Comparison of ENCODE assay signal across 8 cellular contexts in the genomic region with DNA sequence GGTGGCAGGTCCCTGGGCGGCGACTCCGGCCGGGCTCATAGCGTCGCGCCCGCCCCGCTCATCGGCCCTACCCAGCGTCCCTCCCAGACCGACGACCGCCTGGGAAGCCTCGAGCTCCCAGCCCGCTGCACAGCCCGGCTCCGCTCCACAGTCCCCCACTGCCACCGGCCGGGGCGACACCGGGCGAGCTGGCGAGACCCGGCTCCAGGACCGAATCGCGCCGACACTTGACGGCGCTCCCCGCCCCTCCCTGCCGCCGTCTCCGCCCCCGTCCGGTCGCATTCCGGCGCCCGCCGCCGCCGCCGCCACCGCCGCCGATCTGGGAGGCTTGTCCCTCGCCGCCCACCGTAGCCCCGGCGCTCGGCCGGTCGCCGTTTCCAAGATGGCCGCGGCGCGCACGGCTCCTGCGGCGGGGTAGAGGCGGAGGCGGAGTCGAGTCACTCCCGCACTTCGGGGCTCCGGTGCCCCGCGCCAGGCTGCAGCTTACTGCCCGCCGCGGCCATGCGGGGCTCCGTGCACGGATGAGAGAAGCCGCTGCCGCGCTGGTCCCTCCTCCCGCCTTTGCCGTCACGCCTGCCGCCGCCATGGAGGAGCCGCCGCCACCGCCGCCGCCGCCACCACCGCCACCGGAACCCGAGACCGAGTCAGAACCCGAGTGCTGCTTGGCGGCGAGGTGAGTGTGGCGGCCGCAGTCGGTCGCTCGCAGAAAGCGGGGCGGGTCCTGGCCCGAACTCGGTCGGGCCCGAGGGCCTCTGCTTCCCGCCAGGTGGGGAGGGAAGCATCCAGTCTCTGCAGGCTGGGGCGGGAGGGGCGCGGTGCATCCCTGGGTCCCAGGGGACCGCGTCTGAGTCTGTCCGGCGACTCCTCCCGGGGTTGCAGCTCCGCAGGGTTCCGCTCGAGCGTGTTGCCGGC. TPM values are rescaled to one million over a fixed set of nuclear protein-coding genes. Genes with fewer than 3 reads are reported as not detected.
DNase-seq lines count a peak whose midpoint lies in the region; ATAC-seq and TF ChIP-seq lines count a peak whose summit lies in the region.

A gene with protein sequence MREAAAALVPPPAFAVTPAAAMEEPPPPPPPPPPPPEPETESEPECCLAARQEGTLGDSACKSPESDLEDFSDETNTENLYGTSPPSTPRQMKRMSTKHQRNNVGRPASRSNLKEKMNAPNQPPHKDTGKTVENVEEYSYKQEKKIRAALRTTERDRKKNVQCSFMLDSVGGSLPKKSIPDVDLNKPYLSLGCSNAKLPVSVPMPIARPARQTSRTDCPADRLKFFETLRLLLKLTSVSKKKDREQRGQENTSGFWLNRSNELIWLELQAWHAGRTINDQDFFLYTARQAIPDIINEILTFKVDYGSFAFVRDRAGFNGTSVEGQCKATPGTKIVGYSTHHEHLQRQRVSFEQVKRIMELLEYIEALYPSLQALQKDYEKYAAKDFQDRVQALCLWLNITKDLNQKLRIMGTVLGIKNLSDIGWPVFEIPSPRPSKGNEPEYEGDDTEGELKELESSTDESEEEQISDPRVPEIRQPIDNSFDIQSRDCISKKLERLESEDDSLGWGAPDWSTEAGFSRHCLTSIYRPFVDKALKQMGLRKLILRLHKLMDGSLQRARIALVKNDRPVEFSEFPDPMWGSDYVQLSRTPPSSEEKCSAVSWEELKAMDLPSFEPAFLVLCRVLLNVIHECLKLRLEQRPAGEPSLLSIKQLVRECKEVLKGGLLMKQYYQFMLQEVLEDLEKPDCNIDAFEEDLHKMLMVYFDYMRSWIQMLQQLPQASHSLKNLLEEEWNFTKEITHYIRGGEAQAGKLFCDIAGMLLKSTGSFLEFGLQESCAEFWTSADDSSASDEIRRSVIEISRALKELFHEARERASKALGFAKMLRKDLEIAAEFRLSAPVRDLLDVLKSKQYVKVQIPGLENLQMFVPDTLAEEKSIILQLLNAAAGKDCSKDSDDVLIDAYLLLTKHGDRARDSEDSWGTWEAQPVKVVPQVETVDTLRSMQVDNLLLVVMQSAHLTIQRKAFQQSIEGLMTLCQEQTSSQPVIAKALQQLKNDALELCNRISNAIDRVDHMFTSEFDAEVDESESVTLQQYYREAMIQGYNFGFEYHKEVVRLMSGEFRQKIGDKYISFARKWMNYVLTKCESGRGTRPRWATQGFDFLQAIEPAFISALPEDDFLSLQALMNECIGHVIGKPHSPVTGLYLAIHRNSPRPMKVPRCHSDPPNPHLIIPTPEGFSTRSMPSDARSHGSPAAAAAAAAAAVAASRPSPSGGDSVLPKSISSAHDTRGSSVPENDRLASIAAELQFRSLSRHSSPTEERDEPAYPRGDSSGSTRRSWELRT (N-terminal part only) (plus strand): TSS at position 359 of the 912 bp plus-strand sequence. CDS start 163 bp downstream, at position 522.

- no peak for TF ChIP-seq CTCF in activated B cell treated with CpG ODN at 0.5 μM for 24 hours (IDR thresholded peaks at IDR 0.05)

- H3K4me1 Mint-ChIP-seq in activated B cell treated with CpG ODN at 0.5 μM for 24 hours, result peaks cover 42% of the 10 kb centered on the region

- CTCF ChIA-PET in activated B cell treated with CpG ODN at 0.5 μM for 24 hours (lab: Charles Lee), result interaction anchor here (2.3 kb wide), 1 partner anchor 61 kb away, joined by 8 read pairs; no protein-coding TSS in a partner anchor

- DNase-seq in A172 (ENCODE audit: low spot score), result peak; percentile 40
- peak; percentile 85 for DNase-seq in NCI-H2171 treated with DMSO at 0.1 percent for 48 hours (lab: John Stamatoyannopoulos, UW)
- peak; percentile 89 for DNase-seq in activated B cell treated with CpG ODN at 0.5 μM for 24 hours
- DNase-seq in caudate nucleus (lab: John Stamatoyannopoulos, UW), result peak in 57 of 61 donors; percentile 6 to 85 (median 65)
- DNase-seq in islet precursor cell, result peak; percentile 89
- peak; percentile 67 to 81 (median 67) for DNase-seq in stimulated activated CD4-positive, alpha-beta T cell treated with anti-CD3 and anti-CD28 coated beads, Interleukin-12 subunit alpha, Interleukin-12 subunit beta, amount 100 ng/mL, for 48 hours (ENCODE audit: low read depth in 2 of 3, low spot score in 1 of 3)

- H3K36me3 Mint-ChIP-seq in activated B cell treated with CpG ODN at 0.5 μM for 24 hours (ENCODE audit: low read depth), result peaks cover 4% of the 10 kb centered on the region

- peak; percentile 35 for ATAC-seq in GM18508 (IDR thresholded peaks at IDR 0.05; ENCODE audit: insufficient read depth, unreplicated experiment)
- ATAC-seq in HG02973 (IDR thresholded peaks at IDR 0.05; ENCODE audit: unreplicated experiment), result peak; percentile 60
- ATAC-seq in activated B cell treated with CpG ODN at 0.5 μM for 24 hours (ENCODE audit: low read depth), result peak; percentile 75

- H3K27ac ChIP-seq in caudate nucleus (ENCODE audit: low read depth, low read length), result peak within 1 kb of the TSS; percentile 88

- intact Hi-C loops in activated B cell treated with CpG ODN at 0.5 μM for 24 hours (cut with micrococcal nuclease), result loop anchor here (1.0 to 5.0 kb wide), 6 partner anchors 36 to 1736 kb away; a partner anchor contains a TSS

- peak within 1 kb of the TSS; percentile 83 for H3K27ac Mint-ChIP-seq in activated B cell treated with CpG ODN at 0.5 μM for 24 hours

- H3K4me3 Mint-ChIP-seq in activated B cell treated with CpG ODN at 0.5 μM for 24 hours, result peak within 1 kb of the TSS; percentile 90

- H3K27me3 Mint-ChIP-seq in activated B cell treated with CpG ODN at 0.5 μM for 24 hours, result peaks cover 2% of the 10 kb centered on the region

- POLR2A ChIA-PET in activated B cell treated with CpG ODN at 0.5 μM for 24 hours (lab: Charles Lee), result interaction anchor here (0.6 to 1.4 kb wide), 2 partner anchors 282 to 1184 kb away, joined by 3 to 5 read pairs; a partner anchor contains a TSS

- no peaks in the 10 kb centered on the region for H3K9me3 Mint-ChIP-seq in activated B cell treated with CpG ODN at 0.5 μM for 24 hours

RNA-seq across cellular contexts. Expression of the gene that starts here (rescaled TPM):
- 17.8 and 19.5 TPM in 2 replicates for total RNA-seq in A172 (2014; rRNA removed; shearing (Covaris generic))
- total RNA-seq in activated B cell treated with CpG ODN at 0.5 μM for 24 hours, result 50.6 and 66.5 TPM in 2 replicates

Comparison
In these comparisons a context has a peak if more than half of its experiments do, and no peak if none do; other contexts are left out.
1. Peak in every context shown above with its lines: DNase-seq, ATAC-seq and H3K27ac ChIP-seq.